ENCODE assay signal across 1 cellular context in the genomic region with DNA sequence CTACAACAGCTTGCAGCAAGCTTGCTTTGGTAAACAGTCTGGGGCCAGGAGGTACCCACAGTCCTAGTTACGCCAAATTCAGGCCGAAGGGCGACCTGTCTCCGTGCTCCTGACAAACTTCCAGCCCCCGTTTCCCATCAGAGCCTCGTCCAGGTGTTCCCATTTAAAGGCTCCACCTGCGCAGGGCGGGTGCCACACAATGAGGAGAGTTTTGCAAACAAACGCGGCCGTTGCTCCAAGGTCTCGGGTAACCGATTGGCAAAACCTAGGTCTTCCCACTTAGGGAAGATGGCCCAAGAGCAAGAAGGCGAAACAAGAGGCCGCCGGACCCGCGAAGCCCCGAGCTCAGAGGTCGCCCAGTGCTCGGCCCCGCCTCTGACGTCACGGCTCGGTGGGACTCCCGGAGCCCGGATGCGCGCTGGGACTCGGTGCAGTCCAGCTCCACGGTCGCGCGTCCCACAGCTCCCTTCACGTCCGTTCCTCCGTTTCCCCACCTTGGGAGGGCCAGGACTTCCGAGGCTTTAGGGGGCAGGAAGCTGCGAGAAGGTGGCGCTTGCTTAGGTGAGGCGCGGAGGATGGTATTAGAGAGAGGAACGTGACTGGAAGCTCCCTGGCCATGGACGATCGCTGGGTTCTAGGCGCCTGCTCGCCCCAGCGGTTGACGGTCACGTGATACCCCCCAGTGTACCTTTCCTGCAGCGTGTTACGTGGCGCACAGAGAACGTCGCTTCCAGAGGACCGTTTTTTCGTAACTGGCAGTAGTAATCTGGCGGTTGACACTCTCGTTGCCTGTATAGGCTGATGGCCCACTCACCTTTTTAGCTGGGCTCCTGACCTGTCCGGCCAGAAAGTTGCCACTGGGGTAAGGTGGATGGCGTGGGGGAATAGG.
TF ChIP-seq lines count a peak whose summit lies in the region.

No MANE protein-coding gene starts in this region.

TF ChIP-seq in HepG2, 621 proteins besides CTCF, POLR2A, EP300 and RAD21 (continued from another document and continues in another):
- TF ChIP-seq, protein P1, sequence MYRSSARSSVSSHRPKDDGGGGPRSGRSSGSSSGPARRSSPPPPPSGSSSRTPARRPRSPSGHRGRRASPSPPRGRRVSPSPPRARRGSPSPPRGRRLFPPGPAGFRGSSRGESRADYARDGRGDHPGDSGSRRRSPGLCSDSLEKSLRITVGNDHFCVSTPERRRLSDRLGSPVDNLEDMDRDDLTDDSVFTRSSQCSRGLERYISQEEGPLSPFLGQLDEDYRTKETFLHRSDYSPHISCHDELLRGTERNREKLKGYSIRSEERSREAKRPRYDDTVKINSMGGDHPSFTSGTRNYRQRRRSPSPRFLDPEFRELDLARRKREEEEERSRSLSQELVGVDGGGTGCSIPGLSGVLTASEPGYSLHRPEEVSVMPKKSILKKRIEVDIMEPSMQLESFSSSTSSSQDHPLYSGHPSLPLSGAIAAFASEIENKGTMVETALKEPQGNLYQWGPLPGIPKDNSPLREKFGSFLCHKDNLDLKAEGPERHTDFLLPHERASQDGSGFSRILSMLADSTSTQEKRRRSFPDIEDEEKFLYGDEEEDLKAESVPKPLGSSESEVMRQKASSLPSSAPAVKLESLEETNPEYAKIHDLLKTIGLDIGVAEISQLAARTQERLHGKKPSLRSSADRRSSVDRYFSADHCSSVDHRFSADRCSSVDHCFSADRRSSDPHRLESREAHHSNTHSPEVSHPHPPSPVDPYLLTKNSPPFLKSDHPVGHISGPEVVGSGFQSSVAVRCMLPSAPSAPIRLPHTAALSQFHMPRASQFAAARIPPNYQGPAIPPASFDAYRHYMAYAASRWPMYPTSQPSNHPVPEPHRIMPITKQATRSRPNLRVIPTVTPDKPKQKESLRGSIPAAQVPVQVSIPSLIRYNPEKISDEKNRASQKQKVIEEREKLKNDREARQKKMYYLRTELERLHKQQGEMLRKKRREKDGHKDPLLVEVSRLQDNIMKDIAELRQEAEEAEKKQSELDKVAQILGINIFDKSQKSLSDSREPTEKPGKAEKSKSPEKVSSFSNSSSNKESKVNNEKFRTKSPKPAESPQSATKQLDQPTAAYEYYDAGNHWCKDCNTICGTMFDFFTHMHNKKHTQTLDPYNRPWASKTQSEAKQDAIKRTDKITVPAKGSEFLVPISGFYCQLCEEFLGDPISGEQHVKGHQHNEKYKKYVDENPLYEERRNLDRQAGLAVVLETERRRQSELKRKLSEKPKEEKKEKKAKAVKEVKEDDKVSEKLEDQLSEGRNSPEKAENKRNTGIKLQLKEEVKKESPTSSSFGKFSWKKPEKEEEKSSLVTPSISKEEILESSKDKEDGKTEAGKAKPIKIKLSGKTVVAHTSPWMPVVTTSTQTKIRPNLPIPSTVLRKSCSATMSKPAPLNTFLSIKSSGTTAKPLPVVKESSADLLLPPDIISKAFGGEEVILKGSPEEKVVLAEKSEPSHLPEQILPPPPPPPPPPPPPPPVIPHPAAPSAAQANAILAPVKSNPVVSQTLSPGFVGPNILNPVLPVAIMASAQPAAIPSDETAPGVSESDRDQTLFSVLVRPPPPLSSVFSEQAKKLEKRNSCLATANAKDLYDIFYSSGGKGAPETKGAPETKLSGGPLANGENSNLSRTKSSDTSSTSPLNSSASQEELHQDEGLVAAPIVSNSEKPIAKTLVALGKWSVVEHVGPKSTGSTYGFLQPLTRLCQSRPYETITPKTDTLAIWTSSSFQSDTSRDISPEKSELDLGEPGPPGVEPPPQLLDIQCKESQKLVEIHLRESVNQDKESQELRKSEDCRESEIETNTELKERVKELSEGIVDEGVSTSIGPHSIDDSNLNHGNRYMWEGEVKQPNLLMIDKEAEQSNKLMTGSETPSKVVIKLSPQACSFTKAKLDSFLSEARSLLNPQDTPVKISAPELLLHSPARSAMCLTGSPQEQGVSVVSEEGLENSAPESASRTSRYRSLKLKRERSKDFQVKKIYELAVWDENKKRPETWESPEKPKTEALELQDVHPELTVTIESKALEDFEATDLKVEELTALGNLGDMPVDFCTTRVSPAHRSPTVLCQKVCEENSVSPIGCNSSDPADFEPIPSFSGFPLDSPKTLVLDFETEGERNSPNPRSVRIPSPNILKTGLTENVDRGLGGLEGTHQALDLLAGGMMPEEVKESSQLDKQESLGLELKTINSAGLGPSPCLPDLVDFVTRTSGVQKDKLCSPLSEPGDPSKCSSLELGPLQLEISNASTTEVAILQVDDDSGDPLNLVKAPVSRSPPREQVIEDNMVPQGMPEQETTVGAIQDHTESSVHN (CRISPR knock-in tag; IDR thresholded peaks at IDR 0.05), result no peak
- TF ChIP-seq ZNF768 (CRISPR knock-in tag; IDR thresholded peaks at IDR 0.05) (peak; percentile 68; the same call in 1 of the 2 replicates), PCBP2 (optimal IDR thresholded peaks at IDR 0.05; ENCODE audit: low read depth, low read length, poor library complexity, severe bottlenecking) (no peak), SOX5 (CRISPR knock-in tag; IDR thresholded peaks at IDR 0.05; ENCODE audit: borderline replicate concordance) (peak; percentile 43; the same call in 1 of the 2 replicates), HOXA3 (CRISPR knock-in tag; IDR thresholded peaks at IDR 0.05) (peak; percentile 91), ZNF274 (CRISPR knock-in tag; IDR thresholded peaks at IDR 0.05) (peak; percentile 76), HIVEP1 (CRISPR knock-in tag; IDR thresholded peaks at IDR 0.05) (peak; percentile 93), ZBTB42 (CRISPR knock-in tag; IDR thresholded peaks at IDR 0.05) (no peak), ATF7 (IDR thresholded peaks at IDR 0.05) (no peak), ATF7 (CRISPR knock-in tag; IDR thresholded peaks at IDR 0.05) (0 out of 2 replicates have a peak, but pooled peaks have one; percentile 50), SP4 (CRISPR knock-in tag; IDR thresholded peaks at IDR 0.05) (peak; percentile 64), HNRNPH1 (optimal IDR thresholded peaks at IDR 0.05; ENCODE audit: low read depth, low read length) (no peak), CBX5 (CRISPR knock-in tag; IDR thresholded peaks at IDR 0.05; ENCODE audit: borderline replicate concordance) (peak; percentile 90), NFE2L1 (CRISPR knock-in tag; IDR thresholded peaks at IDR 0.05; ENCODE audit: borderline replicate concordance) (no peak), ZNF775 (CRISPR knock-in tag; IDR thresholded peaks at IDR 0.05; ENCODE audit: borderline replicate concordance) (0 out of 2 replicates have a peak, but pooled peaks have one; percentile 72), ZNF354B (CRISPR knock-in tag; IDR thresholded peaks at IDR 0.05) (no peak), SMARCE1 (IDR thresholded peaks at IDR 0.05; ENCODE audit: borderline replicate concordance) (no peak), NFIB (CRISPR knock-in tag; IDR thresholded peaks at IDR 0.05; ENCODE audit: borderline replicate concordance) (no peak), TCF7L2 (IDR thresholded peaks at IDR 0.05; ENCODE audit: low read depth, low read length) (no peak), ZBTB20 (CRISPR knock-in tag; IDR thresholded peaks at IDR 0.05; ENCODE audit: borderline replicate concordance, low read depth) (no peak; the same call in 1 of the 2 replicates), ZNF546 (CRISPR knock-in tag; conservative IDR thresholded peaks at IDR 0.05) (peak; percentile 85), ZNF282 (IDR thresholded peaks at IDR 0.05; ENCODE audit: partially characterized antibody) (no peak), RBAK (CRISPR knock-in tag; IDR thresholded peaks at IDR 0.05) (no peak), ELF1 (CRISPR knock-in tag; IDR thresholded peaks at IDR 0.05) (peak; percentile 55), NR2F2 (IDR thresholded peaks at IDR 0.05; ENCODE audit: borderline replicate concordance, low read depth) (no peak), SP140L (CRISPR knock-in tag; IDR thresholded peaks at IDR 0.05; ENCODE audit: borderline replicate concordance) (no peak), ZBTB8A (CRISPR knock-in tag; IDR thresholded peaks at IDR 0.05; ENCODE audit: borderline replicate concordance, low read depth) (no peak; the same call in 1 of the 2 replicates), TAF15 (IDR thresholded peaks at IDR 0.05; ENCODE audit: low read depth, low read length, poor library complexity, severe bottlenecking) (no peak), SMC3 (IDR thresholded peaks at IDR 0.05; ENCODE audit: low read length) (no peak)
- TF ChIP-seq, protein P2, sequence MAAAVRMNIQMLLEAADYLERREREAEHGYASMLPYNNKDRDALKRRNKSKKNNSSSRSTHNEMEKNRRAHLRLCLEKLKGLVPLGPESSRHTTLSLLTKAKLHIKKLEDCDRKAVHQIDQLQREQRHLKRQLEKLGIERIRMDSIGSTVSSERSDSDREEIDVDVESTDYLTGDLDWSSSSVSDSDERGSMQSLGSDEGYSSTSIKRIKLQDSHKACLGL (CRISPR knock-in tag; IDR thresholded peaks at IDR 0.05), result peak; percentile 69
- TF ChIP-seq, protein P3, sequence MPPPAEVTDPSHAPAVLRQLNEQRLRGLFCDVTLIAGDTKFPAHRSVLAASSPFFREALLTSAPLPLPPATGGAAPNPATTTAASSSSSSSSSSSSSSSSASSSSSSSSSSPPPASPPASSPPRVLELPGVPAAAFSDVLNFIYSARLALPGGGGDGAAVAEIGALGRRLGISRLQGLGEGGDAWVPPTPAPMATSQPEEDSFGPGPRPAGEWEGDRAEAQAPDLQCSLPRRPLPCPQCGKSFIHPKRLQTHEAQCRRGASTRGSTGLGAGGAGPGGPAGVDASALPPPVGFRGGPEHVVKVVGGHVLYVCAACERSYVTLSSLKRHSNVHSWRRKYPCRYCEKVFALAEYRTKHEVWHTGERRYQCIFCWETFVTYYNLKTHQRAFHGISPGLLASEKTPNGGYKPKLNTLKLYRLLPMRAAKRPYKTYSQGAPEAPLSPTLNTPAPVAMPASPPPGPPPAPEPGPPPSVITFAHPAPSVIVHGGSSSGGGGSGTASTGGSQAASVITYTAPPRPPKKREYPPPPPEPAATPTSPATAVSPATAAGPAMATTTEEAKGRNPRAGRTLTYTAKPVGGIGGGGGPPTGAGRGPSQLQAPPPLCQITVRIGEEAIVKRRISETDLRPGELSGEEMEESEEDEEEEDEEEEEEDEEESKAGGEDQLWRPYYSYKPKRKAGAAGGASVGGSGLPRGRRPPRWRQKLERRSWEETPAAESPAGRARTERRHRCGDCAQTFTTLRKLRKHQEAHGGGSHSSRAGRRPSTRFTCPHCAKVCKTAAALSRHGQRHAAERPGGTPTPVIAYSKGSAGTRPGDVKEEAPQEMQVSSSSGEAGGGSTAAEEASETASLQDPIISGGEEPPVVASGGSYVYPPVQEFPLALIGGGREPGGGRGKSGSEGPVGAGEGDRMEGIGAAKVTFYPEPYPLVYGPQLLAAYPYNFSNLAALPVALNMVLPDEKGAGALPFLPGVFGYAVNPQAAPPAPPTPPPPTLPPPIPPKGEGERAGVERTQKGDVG (CRISPR knock-in tag; IDR thresholded peaks at IDR 0.05; ENCODE audit: borderline replicate concordance), result peak; percentile 61; the same call in 1 of the 2 replicates
- TF ChIP-seq, protein P4, sequence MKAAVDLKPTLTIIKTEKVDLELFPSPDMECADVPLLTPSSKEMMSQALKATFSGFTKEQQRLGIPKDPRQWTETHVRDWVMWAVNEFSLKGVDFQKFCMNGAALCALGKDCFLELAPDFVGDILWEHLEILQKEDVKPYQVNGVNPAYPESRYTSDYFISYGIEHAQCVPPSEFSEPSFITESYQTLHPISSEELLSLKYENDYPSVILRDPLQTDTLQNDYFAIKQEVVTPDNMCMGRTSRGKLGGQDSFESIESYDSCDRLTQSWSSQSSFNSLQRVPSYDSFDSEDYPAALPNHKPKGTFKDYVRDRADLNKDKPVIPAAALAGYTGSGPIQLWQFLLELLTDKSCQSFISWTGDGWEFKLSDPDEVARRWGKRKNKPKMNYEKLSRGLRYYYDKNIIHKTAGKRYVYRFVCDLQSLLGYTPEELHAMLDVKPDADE (CRISPR knock-in tag; IDR thresholded peaks at IDR 0.05), result no peak
- TF ChIP-seq, protein P5, sequence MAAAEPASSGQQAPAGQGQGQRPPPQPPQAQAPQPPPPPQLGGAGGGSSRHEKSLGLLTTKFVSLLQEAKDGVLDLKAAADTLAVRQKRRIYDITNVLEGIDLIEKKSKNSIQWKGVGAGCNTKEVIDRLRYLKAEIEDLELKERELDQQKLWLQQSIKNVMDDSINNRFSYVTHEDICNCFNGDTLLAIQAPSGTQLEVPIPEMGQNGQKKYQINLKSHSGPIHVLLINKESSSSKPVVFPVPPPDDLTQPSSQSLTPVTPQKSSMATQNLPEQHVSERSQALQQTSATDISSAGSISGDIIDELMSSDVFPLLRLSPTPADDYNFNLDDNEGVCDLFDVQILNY (CRISPR knock-in tag; conservative IDR thresholded peaks at IDR 0.05), result no peak
- TF ChIP-seq, protein P6, sequence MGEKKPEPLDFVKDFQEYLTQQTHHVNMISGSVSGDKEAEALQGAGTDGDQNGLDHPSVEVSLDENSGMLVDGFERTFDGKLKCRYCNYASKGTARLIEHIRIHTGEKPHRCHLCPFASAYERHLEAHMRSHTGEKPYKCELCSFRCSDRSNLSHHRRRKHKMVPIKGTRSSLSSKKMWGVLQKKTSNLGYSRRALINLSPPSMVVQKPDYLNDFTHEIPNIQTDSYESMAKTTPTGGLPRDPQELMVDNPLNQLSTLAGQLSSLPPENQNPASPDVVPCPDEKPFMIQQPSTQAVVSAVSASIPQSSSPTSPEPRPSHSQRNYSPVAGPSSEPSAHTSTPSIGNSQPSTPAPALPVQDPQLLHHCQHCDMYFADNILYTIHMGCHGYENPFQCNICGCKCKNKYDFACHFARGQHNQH (CRISPR knock-in tag; IDR thresholded peaks at IDR 0.05), result no peak; the same call in 1 of the 2 replicates
- TF ChIP-seq, protein P7, sequence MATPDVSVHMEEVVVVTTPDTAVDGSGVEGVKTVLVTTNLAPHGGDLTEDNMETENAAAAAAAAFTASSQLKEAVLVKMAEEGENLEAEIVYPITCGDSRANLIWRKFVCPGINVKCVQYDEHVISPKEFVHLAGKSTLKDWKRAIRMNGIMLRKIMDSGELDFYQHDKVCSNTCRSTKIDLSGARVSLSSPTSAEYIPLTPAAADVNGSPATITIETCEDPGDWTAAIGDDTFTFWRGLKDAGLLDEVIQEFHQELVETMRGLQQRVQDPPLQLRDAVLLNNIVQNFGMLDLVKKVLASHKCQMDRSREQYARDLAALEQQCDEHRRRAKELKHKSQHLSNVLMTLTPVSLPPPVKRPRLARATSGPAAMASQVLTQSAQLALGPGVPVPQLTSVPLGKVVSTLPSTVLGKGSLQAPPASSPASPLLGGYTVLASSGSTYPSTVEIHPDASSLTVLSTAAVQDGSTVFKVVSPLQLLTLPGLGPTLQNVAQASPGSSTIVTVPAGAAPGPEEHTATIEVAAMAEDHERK (CRISPR knock-in tag; IDR thresholded peaks at IDR 0.05; ENCODE audit: low read depth), result 0 out of 2 replicates have a peak, but pooled peaks have one; percentile 34
- TF ChIP-seq, protein P8, sequence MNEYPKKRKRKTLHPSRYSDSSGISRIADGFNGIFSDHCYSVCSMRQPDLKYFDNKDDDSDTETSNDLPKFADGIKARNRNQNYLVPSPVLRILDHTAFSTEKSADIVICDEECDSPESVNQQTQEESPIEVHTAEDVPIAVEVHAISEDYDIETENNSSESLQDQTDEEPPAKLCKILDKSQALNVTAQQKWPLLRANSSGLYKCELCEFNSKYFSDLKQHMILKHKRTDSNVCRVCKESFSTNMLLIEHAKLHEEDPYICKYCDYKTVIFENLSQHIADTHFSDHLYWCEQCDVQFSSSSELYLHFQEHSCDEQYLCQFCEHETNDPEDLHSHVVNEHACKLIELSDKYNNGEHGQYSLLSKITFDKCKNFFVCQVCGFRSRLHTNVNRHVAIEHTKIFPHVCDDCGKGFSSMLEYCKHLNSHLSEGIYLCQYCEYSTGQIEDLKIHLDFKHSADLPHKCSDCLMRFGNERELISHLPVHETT (CRISPR knock-in tag; conservative IDR thresholded peaks at IDR 0.05), result 0 out of 2 replicates have a peak, but pooled peaks have one; percentile 35
- TF ChIP-seq, protein P9, sequence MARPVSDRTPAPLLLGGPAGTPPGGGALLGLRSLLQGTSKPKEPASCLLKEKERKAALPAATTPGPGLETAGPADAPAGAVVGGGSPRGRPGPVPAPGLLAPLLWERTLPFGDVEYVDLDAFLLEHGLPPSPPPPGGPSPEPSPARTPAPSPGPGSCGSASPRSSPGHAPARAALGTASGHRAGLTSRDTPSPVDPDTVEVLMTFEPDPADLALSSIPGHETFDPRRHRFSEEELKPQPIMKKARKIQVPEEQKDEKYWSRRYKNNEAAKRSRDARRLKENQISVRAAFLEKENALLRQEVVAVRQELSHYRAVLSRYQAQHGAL (CRISPR knock-in tag; IDR thresholded peaks at IDR 0.05; ENCODE audit: not compliant biosample characterization), result no peak
